Comparison of ENCODE assay signal across 26 cellular contexts in the genomic region with DNA sequence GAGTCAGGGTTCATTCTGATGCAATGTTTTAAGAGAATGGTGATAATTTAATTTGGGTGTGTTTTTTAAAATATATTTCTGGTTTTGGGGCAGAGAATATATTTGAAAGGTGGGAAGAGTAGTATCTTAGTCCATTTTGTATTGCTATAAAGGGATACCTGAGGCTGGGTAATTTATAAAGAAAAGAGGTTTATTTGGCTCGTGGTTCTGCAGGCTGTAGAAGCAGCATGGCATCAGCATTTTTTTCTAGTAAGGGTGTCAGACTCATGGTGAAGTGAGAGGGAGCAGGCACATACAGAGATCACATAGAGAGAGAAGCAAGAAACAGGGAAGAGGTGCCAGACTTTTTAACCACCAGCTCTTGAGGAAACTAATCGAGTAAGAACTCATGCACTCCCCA.
A peak's percentile ranks its signal among the peaks of the same experiment; 100 is the strongest.
DNase-seq lines count a peak whose midpoint lies in the region; ATAC-seq, FAIRE-seq and TF ChIP-seq lines count a peak whose summit lies in the region.
"Had no signal": no experiment of that assay in that cellular context is flagged by ENCODE, and none has a peak within 500 bp of the region (broad histone marks: within the 10 kb centered on the region; RNA-seq: fewer than 3 reads in every experiment).

No MANE protein-coding gene starts in this region.

- H4K20me1 ChIP-seq in H1 (replicated peaks in 1 of 2; ENCODE audit: control insufficient read depth in 1 of 2, insufficient read depth in 2 of 2, low read length in 2 of 2) = no peaks in the 10 kb centered on the region
- H4K20me1 ChIP-seq: BLaER1 had no signal

- H2BK5ac ChIP-seq in H1 (ENCODE audit: low read depth, low read length) = no peak overlapping the region

- no peak overlapping the region for H4K8ac ChIP-seq in H1 (ENCODE audit: extremely low read depth, insufficient read depth, low read length)

- TF ChIP-seq POLR2A in H1 (IDR thresholded peaks at IDR 0.05; ENCODE audit: control extremely low read depth in 1 of 2, low read depth in 2 of 2, low read length in 2 of 2) = no peak

- H2BK15ac ChIP-seq in H1 (ENCODE audit: low read length) = no peak overlapping the region

- no peaks in the 10 kb centered on the region for H3K36me3 ChIP-seq in H1 (ENCODE audit: control insufficient read depth in 2 of 4, insufficient read depth in 4 of 4, low read length in 3 of 4)
- H3K36me3 ChIP-seq: BE2C, BLaER1 had no signal

- H3K4me2 ChIP-seq in H1 (ENCODE audit: insufficient read depth in 1 of 2, low read depth in 2 of 2, low read length in 2 of 2) = no peak overlapping the region
- H3K4me2 ChIP-seq: BLaER1 had no signal

- H2BK20ac ChIP-seq in H1 (ENCODE audit: low read length) = no peak overlapping the region

- no peak overlapping the region for H2BK12ac ChIP-seq in H1 (ENCODE audit: low read depth, low read length)

- H2AK5ac ChIP-seq in H1 (ENCODE audit: low read depth, low read length) = no peak overlapping the region

- H4K5ac ChIP-seq in H1 (ENCODE audit: insufficient read length, low read depth, low read length) = no peak overlapping the region

- no peak for TF ChIP-seq EP300 in H1 (IDR thresholded peaks at IDR 0.05; ENCODE audit: borderline replicate concordance in 1 of 2, low read depth in 2 of 2, low read length in 2 of 2)

- no peak overlapping the region for H3K18ac ChIP-seq in H1 (ENCODE audit: extremely low read depth, low read length)

- H3K56ac ChIP-seq in H1 (replicated peaks; ENCODE audit: insufficient read length, low read depth, low read length) = no peak overlapping the region

- 90% methylated on average over 2 of the region's 2 CpGs; no CpG with 5 or more reads in 1 of the 2 experiments for WGBS in H1 (ENCODE audit: extremely low coverage in 1 of 2, insufficient coverage in 1 of 2, insufficient read length in 1 of 2, insufficient replicate concordance in 2 of 2, low coverage in 1 of 2, low lambda C conversion rate in 2 of 2, missing lambda C conversion rate in 1 of 2), 2 experiments

- TF ChIP-seq RAD21 in H1 (IDR thresholded peaks at IDR 0.05 in 1 of 2, conservative IDR thresholded peaks at IDR 0.05 in 1 of 2; ENCODE audit: low read depth in 2 of 2, low read length in 2 of 2) = no peak

- H3K9me3 Mint-ChIP-seq in activated naive CD8-positive, alpha-beta T cell treated with anti-CD3 and anti-CD28 coated beads for 36 hours = peaks cover 9% of the 10 kb centered on the region
- H3K9me3 Mint-ChIP-seq in activated naive CD8-positive, alpha-beta T cell treated with anti-CD3 and anti-CD28 coated beads, Interleukin-2, amount 50 U/mL, for 24 hours = no peaks in the 10 kb centered on the region

- H3K4me3 Mint-ChIP-seq in activated naive CD8-positive, alpha-beta T cell treated with anti-CD3 and anti-CD28 coated beads for 36 hours = no peak overlapping the region
- no peak overlapping the region for H3K4me3 Mint-ChIP-seq in activated naive CD8-positive, alpha-beta T cell treated with anti-CD3 and anti-CD28 coated beads, Interleukin-2, amount 50 U/mL, for 24 hours
- H3K4me3 Mint-ChIP-seq: CD14-positive monocyte; CD4-positive, alpha-beta memory T cell; CD4-positive, CD25-positive, alpha-beta regulatory T cell; CD8-positive, alpha-beta memory T cell had no signal

- no peak overlapping the region for H3K9ac ChIP-seq in H1 (replicated peaks in 1 of 4; ENCODE audit: extremely low read depth in 1 of 4, low read depth in 3 of 4, low read length in 3 of 4)
- H3K9ac ChIP-seq: BLaER1 had no signal

- no peaks in the 10 kb centered on the region for H3K36me3 Mint-ChIP-seq in activated naive CD8-positive, alpha-beta T cell treated with anti-CD3 and anti-CD28 coated beads for 36 hours
- no peaks in the 10 kb centered on the region for H3K36me3 Mint-ChIP-seq in activated naive CD8-positive, alpha-beta T cell treated with anti-CD3 and anti-CD28 coated beads, Interleukin-2, amount 50 U/mL, for 24 hours (ENCODE audit: low read depth)
- H3K36me3 Mint-ChIP-seq: CD14-positive monocyte; CD4-positive, alpha-beta memory T cell; CD4-positive, CD25-positive, alpha-beta regulatory T cell; CD8-positive, alpha-beta memory T cell had no signal

- no peak overlapping the region for H3K27ac ChIP-seq in H1 (ENCODE audit: low read depth, low read length)
- H3K27ac ChIP-seq: 22Rv1, BLaER1 had no signal

- no peak overlapping the region for H3K14ac ChIP-seq in H1 (ENCODE audit: insufficient read length)

- ATAC-seq in activated naive CD8-positive, alpha-beta T cell treated with anti-CD3 and anti-CD28 coated beads, Interleukin-2, amount 50 U/mL, for 24 hours = no peak
- ATAC-seq: GM12878 had no signal

- H3K27ac Mint-ChIP-seq in activated naive CD8-positive, alpha-beta T cell treated with anti-CD3 and anti-CD28 coated beads for 36 hours = peak overlapping the region; percentile 47
- H3K27ac Mint-ChIP-seq in activated naive CD8-positive, alpha-beta T cell treated with anti-CD3 and anti-CD28 coated beads, Interleukin-2, amount 50 U/mL, for 24 hours = no peak overlapping the region
- H3K27ac Mint-ChIP-seq: CD14-positive monocyte; CD4-positive, alpha-beta memory T cell; CD4-positive, CD25-positive, alpha-beta regulatory T cell; CD8-positive, alpha-beta memory T cell had no signal

- no peak overlapping the region for H3K4ac ChIP-seq in H1 (replicated peaks; ENCODE audit: insufficient read length, low read depth, low read length)

- H3K23me2 ChIP-seq in H1 (ENCODE audit: low read depth, low read length) = no peaks in the 10 kb centered on the region

- H3K9me3 ChIP-seq in H1 (ENCODE audit: insufficient read depth in 2 of 2, low read depth in 1 of 2, low read length in 1 of 2) = no peaks in the 10 kb centered on the region
- H3K9me3 ChIP-seq: BE2C, BLaER1 had no signal

- H3K79me1 ChIP-seq in H1 (ENCODE audit: low read depth, low read length) = no peaks in the 10 kb centered on the region

- H3K23ac ChIP-seq in H1 (ENCODE audit: insufficient read length) = no peak overlapping the region

- no peaks in the 10 kb centered on the region for H3K4me1 Mint-ChIP-seq in activated naive CD8-positive, alpha-beta T cell treated with anti-CD3 and anti-CD28 coated beads for 36 hours
- no peaks in the 10 kb centered on the region for H3K4me1 Mint-ChIP-seq in activated naive CD8-positive, alpha-beta T cell treated with anti-CD3 and anti-CD28 coated beads, Interleukin-2, amount 50 U/mL, for 24 hours
- H3K4me1 Mint-ChIP-seq: CD14-positive monocyte; CD4-positive, alpha-beta memory T cell; CD8-positive, alpha-beta memory T cell had no signal

- TF ChIP-seq CTCF in H1 (IDR thresholded peaks at IDR 0.05; ENCODE audit: control extremely low read depth in 1 of 3, insufficient read depth in 1 of 3, low read depth in 1 of 3, low read length in 3 of 3) = no peak

- no peak overlapping the region for H3K4me3 ChIP-seq in H1 (ENCODE audit: extremely low read depth in 1 of 4, insufficient read depth in 2 of 4, low read depth in 3 of 4, low read length in 4 of 4)
- H3K4me3 ChIP-seq: BLaER1, GM12878 had no signal

- FAIRE-seq in H1 (lab: Jason Lieb, UNC) = no peak
- FAIRE-seq: A204.1, GM12878, GM12892, GM19239 had no signal

- H3K27me3 ChIP-seq in H1 (replicated peaks in 1 of 4; ENCODE audit: control insufficient read depth in 3 of 4, extremely low read depth in 1 of 4, insufficient read depth in 3 of 4, low read length in 3 of 4) = no peaks in the 10 kb centered on the region
- H3K27me3 ChIP-seq: BE2C, BLaER1 had no signal

- H3K79me2 ChIP-seq in H1 (ENCODE audit: control insufficient read depth in 1 of 2, insufficient read depth in 2 of 2, low read length in 2 of 2) = no peaks in the 10 kb centered on the region

- H4K91ac ChIP-seq in H1 (replicated peaks; ENCODE audit: insufficient read length, low read length) = no peak overlapping the region

- H3K27me3 Mint-ChIP-seq in activated naive CD8-positive, alpha-beta T cell treated with anti-CD3 and anti-CD28 coated beads for 36 hours = no peaks in the 10 kb centered on the region
- no peaks in the 10 kb centered on the region for H3K27me3 Mint-ChIP-seq in activated naive CD8-positive, alpha-beta T cell treated with anti-CD3 and anti-CD28 coated beads, Interleukin-2, amount 50 U/mL, for 24 hours
- H3K27me3 Mint-ChIP-seq: CD4-positive, alpha-beta memory T cell; CD4-positive, CD25-positive, alpha-beta regulatory T cell had no signal

- POLR2A ChIA-PET in H1 (lab: Charles Lee; ENCODE audit: partially characterized antibody) = no interaction called here

- peaks cover 0 to 3% (median 2%) of the 10 kb centered on the region in 4 experiments; a peak in 2 of 7 replicates for H3K4me1 ChIP-seq in H1 (replicated peaks in 1 of 4; ENCODE audit: control insufficient read depth in 3 of 4, insufficient read depth in 4 of 4, low read length in 3 of 4)

- no peak for DNase-seq in activated naive CD8-positive, alpha-beta T cell treated with anti-CD3 and anti-CD28 coated beads for 36 hours
- no peak for DNase-seq in activated naive CD8-positive, alpha-beta T cell treated with anti-CD3 and anti-CD28 coated beads, Interleukin-2, amount 50 U/mL, for 24 hours
- no peak for DNase-seq in H1 (ENCODE audit: low read depth in 1 of 2, low spot score in 2 of 2)
- DNase-seq in A172 (ENCODE audit: low spot score) = no peak
- no peak for DNase-seq in activated CD4-positive, alpha-beta T cell treated with anti-CD3 and anti-CD28 coated beads for 1 hour
- DNase-seq: ACHN; BE2C; C1 segment of cervical spinal cord; CD4-positive, alpha-beta memory T cell; CD4-positive, CD25-positive, alpha-beta regulatory T cell; CD8-positive, alpha-beta memory T cell; COR-L47; DMS 273 treated with DMSO at 0.1 percent for 48 hours; DMS153; DMS53; DMS79; DND-41; EL; GDM1 had no signal

- H2BK120ac ChIP-seq in H1 (replicated peaks; ENCODE audit: low read depth, low read length) = no peak overlapping the region

- CTCF ChIA-PET in H1 (lab: Charles Lee; ENCODE audit: partially characterized antibody) = no interaction called here

- 0 out of 2 replicates have a peak overlapping the region, but pooled peaks have one; percentile 39 for H2AFZ ChIP-seq in H1 (ENCODE audit: low read length)

TF ChIP-seq in H1, 55 proteins besides CTCF, POLR2A, EP300 and RAD21:
- TF ChIP-seq SIX5 (IDR thresholded peaks at IDR 0.05; ENCODE audit: low read depth, low read length) = no peak
- TF ChIP-seq MAX (IDR thresholded peaks at IDR 0.05) = no peak
- TF ChIP-seq KDM4A (IDR thresholded peaks at IDR 0.05; ENCODE audit: low read depth, low read length, severe bottlenecking) = no peak
- TF ChIP-seq, protein P1, sequence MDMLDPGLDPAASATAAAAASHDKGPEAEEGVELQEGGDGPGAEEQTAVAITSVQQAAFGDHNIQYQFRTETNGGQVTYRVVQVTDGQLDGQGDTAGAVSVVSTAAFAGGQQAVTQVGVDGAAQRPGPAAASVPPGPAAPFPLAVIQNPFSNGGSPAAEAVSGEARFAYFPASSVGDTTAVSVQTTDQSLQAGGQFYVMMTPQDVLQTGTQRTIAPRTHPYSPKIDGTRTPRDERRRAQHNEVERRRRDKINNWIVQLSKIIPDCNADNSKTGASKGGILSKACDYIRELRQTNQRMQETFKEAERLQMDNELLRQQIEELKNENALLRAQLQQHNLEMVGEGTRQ (IDR thresholded peaks at IDR 0.05; ENCODE audit: low read length) = no peak
- no peak for TF ChIP-seq SUZ12 (IDR thresholded peaks at IDR 0.05; ENCODE audit: low read length)
- TF ChIP-seq BRCA1 (IDR thresholded peaks at IDR 0.05; ENCODE audit: low read depth, low read length) = no peak
TF ChIP-seq in H1: peak in this region for 0.
